Comparison of ENCODE assay signal across 19 cellular contexts in genomic region chr12:120939523-120939922, GRCh38. TPM values are rescaled to one million over a fixed set of nuclear protein-coding genes. Genes with fewer than 3 reads are reported as not detected.
DNase-seq lines count a peak whose midpoint lies in the region; ATAC-seq, FAIRE-seq and TF ChIP-seq lines count a peak whose summit lies in the region.
"Had no signal": no experiment of that assay in that cellular context is flagged by ENCODE, and none has a peak within 500 bp of the region (broad histone marks: within the 10 kb centered on the region; RNA-seq: fewer than 3 reads in every experiment).

No MANE protein-coding gene starts in this region.

- intact Hi-C loops in CD14-positive monocyte (cut with micrococcal nuclease) = loop anchor here in 1 of 2 donors (5.0 kb wide), 1 partner anchor 82 kb away; no protein-coding TSS in a partner anchor
- intact Hi-C loops in heart left ventricle (cut with DNase I) = no loop called here
- intact Hi-C loops in pancreas (cut with DNase I) = no loop called here

- H3K9me3 Mint-ChIP-seq in CD14-positive monocyte = no peaks in the 10 kb centered on the region
- H3K9me3 Mint-ChIP-seq: activated CD4-positive, alpha-beta memory T cell treated with anti-CD3 and anti-CD28 coated beads for 36 hours; activated T-cell treated with anti-CD3 and anti-CD28 coated beads, Interleukin-2, amount 50 U/mL, for 72 hours; central memory CD8-positive, alpha-beta T cell had no signal

- peak overlapping the region in 1 of 2 donors; percentile 55 for H3K4me3 Mint-ChIP-seq in CD14-positive monocyte
- H3K4me3 Mint-ChIP-seq: activated CD4-positive, alpha-beta memory T cell treated with anti-CD3 and anti-CD28 coated beads for 36 hours; activated T-cell treated with anti-CD3 and anti-CD28 coated beads, Interleukin-2, amount 50 U/mL, for 72 hours; central memory CD8-positive, alpha-beta T cell had no signal

- 24 to 36% (median 33%) methylated on average over 3 of the region's 3 CpGs for WGBS in heart left ventricle, 4 donors
- WGBS in pancreas, 2 donors = 66 to 75% methylated on average over 3 of the region's 3 CpGs

- no peak overlapping the region for H2AFZ ChIP-seq in OCI-LY3 (ENCODE audit: low read depth, low read length)

- DNase-seq in CD14-positive monocyte (ENCODE audit: low spot score) = peak; percentile 84
- DNase-seq in heart left ventricle = peak; percentile 41 to 72 (median 54)
- peak in 1 of 6 donors; percentile 62 for DNase-seq in pancreas
- no peak for DNase-seq in LoVo (ENCODE audit: low spot score)
- no peak for DNase-seq in COR-L47 (lab: John Stamatoyannopoulos, UW)
- DNase-seq in RPMI8226 = no peak
- DNase-seq: ACHN; activated CD4-positive, alpha-beta memory T cell treated with anti-CD3 and anti-CD28 coated beads for 36 hours; activated T-cell treated with anti-CD3 and anti-CD28 coated beads, Interleukin-2, amount 50 U/mL, for 72 hours; Calu3; NCI-H2029 treated with DMSO at 0.1 percent for 48 hours; NCI-H526 treated with DMSO at 0.1 percent for 48 hours; stimulated activated CD4-positive, alpha-beta T cell treated with anti-CD3 and anti-CD28 coated beads, Interleukin-15, amount 100 ng/mL, for 24 hours; T1000 had no signal

- H3K27ac Mint-ChIP-seq in CD14-positive monocyte = peak overlapping the region; percentile 65 to 90 (median 86)
- H3K27ac Mint-ChIP-seq: activated CD4-positive, alpha-beta memory T cell treated with anti-CD3 and anti-CD28 coated beads for 36 hours; activated T-cell treated with anti-CD3 and anti-CD28 coated beads, Interleukin-2, amount 50 U/mL, for 72 hours had no signal

- no peaks in the 10 kb centered on the region for H4K20me1 ChIP-seq in OCI-LY3 (ENCODE audit: insufficient read depth, low read length)

- H3K4me1 ChIP-seq in OCI-LY3 (ENCODE audit: low read length) (peaks cover 23% of the 10 kb centered on the region), heart left ventricle (peaks cover 0 to 18% (median 0%) of the 10 kb centered on the region in 12 donors), pancreas (no peaks in the 10 kb centered on the region)

- no peaks in the 10 kb centered on the region for H3K36me3 ChIP-seq in OCI-LY3 (replicated peaks; ENCODE audit: low read depth, low read length)
- H3K36me3 ChIP-seq in heart left ventricle = no peaks in the 10 kb centered on the region
- no peaks in the 10 kb centered on the region for H3K36me3 ChIP-seq in pancreas

- H3K4me1 Mint-ChIP-seq in CD14-positive monocyte = peaks cover 82% of the 10 kb centered on the region

- no peaks in the 10 kb centered on the region for H3K36me3 Mint-ChIP-seq in CD14-positive monocyte
- H3K36me3 Mint-ChIP-seq: activated CD4-positive, alpha-beta memory T cell treated with anti-CD3 and anti-CD28 coated beads for 36 hours had no signal

- no peaks in the 10 kb centered on the region for H3K9me3 ChIP-seq in OCI-LY3 (ENCODE audit: insufficient read depth, low read length)
- H3K9me3 ChIP-seq in heart left ventricle = no peaks in the 10 kb centered on the region
- H3K9me3 ChIP-seq in pancreas = no peaks in the 10 kb centered on the region

- peak; percentile 40 to 84 (median 66) for ATAC-seq in heart left ventricle
- ATAC-seq in pancreas = peak in 3 of 4 donors; percentile 33 to 80 (median 79)
- no peak for ATAC-seq in GM21723 (IDR thresholded peaks at IDR 0.05; ENCODE audit: unreplicated experiment)
- ATAC-seq: activated T-cell treated with anti-CD3 and anti-CD28 coated beads, Interleukin-2, amount 50 U/mL, for 72 hours had no signal

- H3K4me3 ChIP-seq in OCI-LY3 (ENCODE audit: low read length) (no peak overlapping the region), heart left ventricle (no peak overlapping the region), pancreas (no peak overlapping the region)

- peak overlapping the region; percentile 31 for H3K4me2 ChIP-seq in OCI-LY3 (ENCODE audit: low read length)

- no peak overlapping the region for H3K27ac ChIP-seq in OCI-LY3 (ENCODE audit: low read length)
- H3K27ac ChIP-seq in heart left ventricle = peak overlapping the region in 1 of 12 donors; percentile 75
- no peak overlapping the region for H3K27ac ChIP-seq in pancreas

- no peaks in the 10 kb centered on the region for H3K79me2 ChIP-seq in OCI-LY3 (ENCODE audit: low read length)

- H3K27me3 Mint-ChIP-seq in CD14-positive monocyte (ENCODE audit: low read depth in 3 of 3) = peaks cover 0 to 2% (median 0%) of the 10 kb centered on the region in 3 donors

- no peak for TF ChIP-seq POLR2A in heart left ventricle (IDR thresholded peaks at IDR 0.05)

- H3K9ac ChIP-seq in OCI-LY3 (ENCODE audit: low read length) = no peak overlapping the region

- FAIRE-seq in pancreas (lab: Jason Lieb, UNC) = no peak
- FAIRE-seq: G401.6 had no signal

- TF ChIP-seq CTCF in CD14-positive monocyte (IDR thresholded peaks at IDR 0.05) (no peak), OCI-LY3 (IDR thresholded peaks at IDR 0.05; ENCODE audit: low read depth, low read length) (no peak), heart left ventricle (IDR thresholded peaks at IDR 0.05) (no peak), pancreas (IDR thresholded peaks at IDR 0.05) (no peak)

- H3K27me3 ChIP-seq in OCI-LY3 (ENCODE audit: low read depth, low read length) (peaks cover 23% of the 10 kb centered on the region), heart left ventricle (peaks cover 0 to 4% (median 0%) of the 10 kb centered on the region in 9 donors), pancreas (no peaks in the 10 kb centered on the region)

RNA-seq across cellular contexts. Expression of gene SPPL3, which starts 35.4 kb away (rescaled TPM):
- polyA plus RNA-seq in CD14-positive monocyte (10 to 100 TPM; 14.5 to 18.6 TPM), heart left ventricle (10 to 100 TPM in 1 of 2 donors, 1 to 10 TPM in 1; 8.2 to 16.6 TPM), pancreas (10 to 100 TPM in 1 of 2 donors, 1 to 10 TPM in 1; 7.0 to 13.1 TPM)
- total RNA-seq in heart left ventricle (10 to 100 TPM; 16.1 to 48.2 (median 27.0) TPM), pancreas (10 to 100 TPM; 10.9 to 25.7 (median 17.1) TPM)

RNA-seq across cellular contexts. Expression of gene HNF1A, which starts 38.8 kb away (rescaled TPM):
- polyA plus RNA-seq in CD14-positive monocyte (not detected), heart left ventricle (under 1 TPM in 1 of 2 donors, not detected in 1; 0.03 TPM), pancreas (10 to 100 TPM; 11.5 to 17.2 TPM)
- total RNA-seq in heart left ventricle (not detected), pancreas (1 to 10 TPM; 4.9 to 9.1 (median 6.9) TPM)
- total RNA-seq: activated CD4-positive, alpha-beta memory T cell treated with anti-CD3 and anti-CD28 coated beads for 36 hours; activated T-cell treated with anti-CD3 and anti-CD28 coated beads, Interleukin-2, amount 50 U/mL, for 72 hours; temporal lobe had no signal

Comparison
In these comparisons a context has a peak if more than half of its experiments do, and no peak if none do; other contexts are left out.
1. DNase-seq: peak in CD14-positive monocyte (single experiment) and heart left ventricle (5 of 5); none in LoVo (single experiment), COR-L47 (single experiment) and RPMI8226 (single experiment).
2. RNA of gene HNF1A, which starts 38.8 kb away (polyA plus RNA-seq): 11.5 to 17.2 TPM in pancreas; 0.03 TPM in heart left ventricle and not detected in CD14-positive monocyte; every median in the first group is over 10 times any median in the second.